ENCODE assay signal across 10 cellular contexts in the genomic region with DNA sequence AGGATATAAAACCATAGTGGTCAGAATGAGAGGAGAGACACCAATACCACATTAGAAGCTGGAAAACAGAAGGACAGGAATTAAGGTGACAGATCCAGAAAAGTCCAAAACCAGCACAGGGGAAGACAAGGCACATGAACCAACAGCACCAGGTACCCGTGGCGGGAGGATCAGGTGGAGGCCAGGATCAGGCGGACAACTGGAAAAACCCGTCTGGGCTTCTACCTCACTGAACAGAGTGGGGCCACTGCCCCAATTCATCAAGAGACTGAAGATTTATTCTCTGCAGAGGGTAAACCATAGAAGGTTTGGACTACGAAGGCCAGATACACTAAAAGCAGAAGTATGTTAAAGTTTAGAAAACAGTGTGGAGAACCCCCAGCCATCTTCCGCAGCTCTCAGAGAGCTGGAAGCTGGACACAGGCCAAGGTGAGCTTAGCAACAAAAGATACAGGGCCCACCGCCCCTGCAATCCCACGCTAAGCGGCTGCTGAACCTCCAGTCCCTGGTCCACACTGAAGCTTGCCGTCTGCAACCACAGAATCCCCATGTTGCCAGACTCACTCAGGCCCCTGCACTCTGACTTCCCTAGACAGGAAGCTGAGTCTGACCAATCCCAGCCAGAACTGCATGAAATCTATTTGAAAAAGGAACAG. TPM values are rescaled to one million over a fixed set of nuclear protein-coding genes. Genes with fewer than 3 reads are reported as not detected.
DNase-seq lines count a peak whose midpoint lies in the region; ATAC-seq and TF ChIP-seq lines count a peak whose summit lies in the region.
"Had no signal": no experiment of that assay in that cellular context is flagged by ENCODE, and none has a peak within 500 bp of the region (broad histone marks: within the 10 kb centered on the region; RNA-seq: fewer than 3 reads in every experiment).

No MANE protein-coding gene starts in this region.

- intact Hi-C loops in prostate gland (cut with DNase I) (no loop called here), posterior cingulate gyrus (cut with DNase I) (no loop called here)

- H3K9me3 Mint-ChIP-seq in chondrocyte (ENCODE audit: low read depth), result no peaks in the 10 kb centered on the region
- H3K9me3 Mint-ChIP-seq in activated naive CD4-positive, alpha-beta T cell treated with anti-CD3 and anti-CD28 coated beads, Interleukin-2, amount 50 U/mL, for 72 hours, result no peaks in the 10 kb centered on the region

- ATAC-seq in GM21526 (IDR thresholded peaks at IDR 0.05; ENCODE audit: low FRiP score, unreplicated experiment) (no peak), HG03342 (IDR thresholded peaks at IDR 0.05; ENCODE audit: unreplicated experiment) (no peak)
- ATAC-seq in activated naive CD4-positive, alpha-beta T cell treated with anti-CD3 and anti-CD28 coated beads, Interleukin-2, amount 50 U/mL, for 72 hours, result no peak

- TF ChIP-seq POLR2A in prostate gland (IDR thresholded peaks at IDR 0.05), result no peak

- H3K4me1 Mint-ChIP-seq in chondrocyte (ENCODE audit: low read depth), result peaks cover 25% of the 10 kb centered on the region

- in situ Hi-C loops in GM13976 (cut with MboI; ENCODE audit: low sequenced_read_pairs, unreplicated experiment), result no loop called here

- H3K27me3 Mint-ChIP-seq in chondrocyte (ENCODE audit: low read depth), result no peaks in the 10 kb centered on the region

- H3K36me3 ChIP-seq in prostate gland, result no peaks in the 10 kb centered on the region

- TF ChIP-seq CTCF in GM13976 (IDR thresholded peaks at IDR 0.05; ENCODE audit: borderline replicate concordance, control extremely low read depth, extremely low read depth, insufficient read depth, missing control alignments) (no peak), chondrocyte (IDR thresholded peaks at IDR 0.05) (no peak), prostate gland (IDR thresholded peaks at IDR 0.05) (no peak)

- H3K4me3 ChIP-seq in prostate gland, result no peak overlapping the region

- H3K4me1 ChIP-seq in prostate gland (replicated peaks), result peaks cover 2% of the 10 kb centered on the region

- no peaks in the 10 kb centered on the region for H3K36me3 Mint-ChIP-seq in chondrocyte (ENCODE audit: low read depth)
- peaks cover 4 to 9% of the 10 kb centered on the region in 2 donors for H3K36me3 Mint-ChIP-seq in activated naive CD4-positive, alpha-beta T cell treated with anti-CD3 and anti-CD28 coated beads, Interleukin-2, amount 50 U/mL, for 72 hours

- no peak overlapping the region for H3K27ac ChIP-seq in prostate gland

- no peaks in the 10 kb centered on the region for H3K27me3 ChIP-seq in prostate gland (replicated peaks; ENCODE audit: insufficient read depth)

- H3K9me3 ChIP-seq in prostate gland, result no peaks in the 10 kb centered on the region

- DNase-seq in GM13976 (ENCODE audit: low spot score) (peak; percentile 47), KG1 (lab: John Stamatoyannopoulos, UW) (peak; percentile 94), chondrocyte (ENCODE audit: low spot score) (no peak), prostate gland (ENCODE audit: low spot score) (peak; percentile 68), posterior cingulate gyrus (no peak)
- no peak for DNase-seq in activated naive CD4-positive, alpha-beta T cell treated with anti-CD3 and anti-CD28 coated beads, Interleukin-2, amount 50 U/mL, for 72 hours (ENCODE audit: low spot score in 2 of 2)
- DNase-seq: activated effector memory CD4-positive, alpha-beta T cell treated with anti-CD3 and anti-CD28 coated beads, Interleukin-2, amount 50 U/mL, for 16 hours; NCI-H748 treated with DMSO at 0.1 percent for 48 hours had no signal

- WGBS in prostate gland, result 62% methylated on average over 10 of the region's 10 CpGs

- no peak overlapping the region for H3K4me3 Mint-ChIP-seq in chondrocyte (ENCODE audit: unreplicated experiment)

- H3K27ac Mint-ChIP-seq in chondrocyte (ENCODE audit: unreplicated experiment), result peak overlapping the region; percentile 83
- H3K27ac Mint-ChIP-seq in activated naive CD4-positive, alpha-beta T cell treated with anti-CD3 and anti-CD28 coated beads, Interleukin-2, amount 50 U/mL, for 72 hours, result no peak overlapping the region

RNA-seq across cellular contexts. Expression of gene ABHD12, which starts 29.9 kb away (rescaled TPM):
- total RNA-seq in chondrocyte (45.4 to 49.4 TPM (median 48.8 TPM) in 3 replicates), prostate gland (10 to 100 TPM; 70.1 to 84.7 TPM)
- 10 to 100 TPM; 13.8 to 20.2 TPM for total RNA-seq in activated naive CD4-positive, alpha-beta T cell treated with anti-CD3 and anti-CD28 coated beads, Interleukin-2, amount 50 U/mL, for 72 hours

RNA-seq across cellular contexts. Expression of gene GINS1, which starts 46.7 kb away (rescaled TPM):
- total RNA-seq in chondrocyte (3.5 to 7.3 TPM (median 4.9 TPM) in 3 replicates), prostate gland (1 to 10 TPM; 2.2 to 6.0 TPM)
- total RNA-seq in activated naive CD4-positive, alpha-beta T cell treated with anti-CD3 and anti-CD28 coated beads, Interleukin-2, amount 50 U/mL, for 72 hours, result 10 to 100 TPM; 26.3 to 26.6 TPM

Comparison
In these comparisons a context has a peak if more than half of its experiments do, and no peak if none do; other contexts are left out.
1. DNase-seq: peak in GM13976 (single experiment), KG1 (single experiment) and prostate gland (single experiment); none in chondrocyte (single experiment), activated naive CD4-positive, alpha-beta T cell treated with anti-CD3 and anti-CD28 coated beads, Interleukin-2, amount 50 U/mL, for 72 hours (0 of 2) and posterior cingulate gyrus (0 of 10).